12 cellular contexts compared by ENCODE assay signal in the genomic region with DNA sequence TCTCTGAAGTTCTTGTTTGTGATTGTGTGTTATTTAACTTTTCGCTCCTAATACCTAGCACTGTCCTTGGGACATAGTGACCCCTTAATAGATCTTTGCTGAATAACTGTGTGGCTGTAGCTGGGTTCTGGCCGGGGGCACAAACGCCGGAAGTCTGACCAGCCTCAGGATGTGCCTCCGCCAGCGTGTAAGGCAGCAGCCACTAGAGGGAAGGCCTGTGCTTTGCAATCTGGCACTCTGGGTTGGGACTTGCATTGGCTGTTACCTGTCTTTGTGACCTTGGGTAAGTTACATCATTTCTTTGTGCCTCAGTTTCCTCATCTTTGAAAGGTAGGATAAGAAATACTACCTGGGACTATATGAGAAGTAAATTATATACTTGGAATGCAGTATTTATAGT.
DNase-seq lines count a peak whose midpoint lies in the region; ATAC-seq, FAIRE-seq and TF ChIP-seq lines count a peak whose summit lies in the region.
"Had no signal": no experiment of that assay in that cellular context is flagged by ENCODE, and none has a peak within 500 bp of the region (broad histone marks: within the 10 kb centered on the region; RNA-seq: fewer than 3 reads in every experiment).

No MANE protein-coding gene starts in this region.

- peak; percentile 38 for ATAC-seq in left lung
- ATAC-seq in HG02885 (IDR thresholded peaks at IDR 0.05; ENCODE audit: poor library complexity, unreplicated experiment) = no peak

- H3K4me3 ChIP-seq in BJ (ENCODE audit: low read depth, low read length) (no peak overlapping the region), H7 (ENCODE audit: insufficient read depth, low read depth, low read length) (no peak overlapping the region), WI38 (ENCODE audit: low read depth, low read length) (no peak overlapping the region), left lung (no peak overlapping the region)
- H3K4me3 ChIP-seq: lung, thyroid gland had no signal

- H3K27me3 ChIP-seq in BJ (ENCODE audit: control insufficient read depth, insufficient read depth, low read length) = no peaks in the 10 kb centered on the region
- H3K27me3 ChIP-seq in H7 (ENCODE audit: control insufficient read depth, insufficient read depth, low read length) = no peaks in the 10 kb centered on the region
- no peaks in the 10 kb centered on the region for H3K27me3 ChIP-seq in left lung
- H3K27me3 ChIP-seq: thyroid gland had no signal

- peaks cover 9 to 42% of the 10 kb centered on the region in 2 donors for H3K4me1 ChIP-seq in left lung

- peak; percentile 18; the same call in 1 of the 2 replicates for TF ChIP-seq CTCF in BJ (IDR thresholded peaks at IDR 0.05; ENCODE audit: insufficient read depth, low read depth, low read length)
- TF ChIP-seq CTCF in WI38 (IDR thresholded peaks at IDR 0.05; ENCODE audit: low read depth, low read length) = 0 out of 2 replicates have a peak, but pooled peaks have one; percentile 20
- TF ChIP-seq CTCF in left lung (IDR thresholded peaks at IDR 0.05) = peak; percentile 19 to 38

- POLR2A ChIA-PET in BJ (lab: Charles Lee) = no interaction called here

- peak overlapping the region; percentile 8 to 48 for H3K27ac ChIP-seq in left lung
- H3K27ac ChIP-seq: thyroid gland had no signal

- FAIRE-seq in RCC 7860 (lab: Jason Lieb, UNC) = no peak
- FAIRE-seq: GM18507, TTC549 had no signal

- intact Hi-C loops in left lung (cut with DNase I) = no loop called here

- CTCF ChIA-PET in BJ (lab: Yijun Ruan, JAX) = no interaction called here

- peaks cover 11% of the 10 kb centered on the region for H3K36me3 ChIP-seq in BJ (ENCODE audit: control insufficient read depth, insufficient read depth, low read length)
- H3K36me3 ChIP-seq in H7 (replicated peaks; ENCODE audit: control insufficient read depth, insufficient read depth, low read length) = peaks cover 5% of the 10 kb centered on the region
- peaks cover 0 to 71% of the 10 kb centered on the region in 2 donors for H3K36me3 ChIP-seq in left lung
- H3K36me3 ChIP-seq: thyroid gland had no signal

- no peaks in the 10 kb centered on the region for H3K9me3 ChIP-seq in left lung
- H3K9me3 ChIP-seq: thyroid gland had no signal

- DNase-seq in BJ (ENCODE audit: low read depth) (no peak), H7 (peak; percentile 27), left lung (no peak), hepatic stellate cell (ENCODE audit: low spot score) (no peak), DMS53 (lab: John Stamatoyannopoulos, UW) (no peak), RCC 7860 (ENCODE audit: low spot score) (no peak)
